ENCODE assay signal across 29 cellular contexts in genomic region chr1:14949270-14949835, GRCh38.
DNase-seq lines count a peak whose midpoint lies in the region; ATAC-seq and TF ChIP-seq lines count a peak whose summit lies in the region.
"Had no signal": no experiment of that assay in that cellular context is flagged by ENCODE, and none has a peak within 500 bp of the region (broad histone marks: within the 10 kb centered on the region; RNA-seq: fewer than 3 reads in every experiment).

No MANE protein-coding gene starts in this region.

- peaks cover 15% of the 10 kb centered on the region for H3K36me3 Mint-ChIP-seq in nephron progenitor cell (ENCODE audit: low read depth)
- H3K36me3 Mint-ChIP-seq: activated naive CD8-positive, alpha-beta T cell; CD4-positive, CD25-positive, alpha-beta regulatory T cell; naive B cell had no signal

- H3K36me3 ChIP-seq in tibial artery (no peaks in the 10 kb centered on the region), upper lobe of left lung (no peaks in the 10 kb centered on the region)
- H3K36me3 ChIP-seq: left ventricle myocardium inferior, ovary, vagina had no signal

- peak overlapping the region; percentile 72 to 87 for H3K27ac ChIP-seq in tibial artery
- H3K27ac ChIP-seq in upper lobe of left lung: peak overlapping the region in 2 of 4 donors; percentile 10 to 51
- H3K27ac ChIP-seq: left ventricle myocardium inferior, ovary had no signal

- peak overlapping the region; percentile 46 for H3K27ac Mint-ChIP-seq in nephron progenitor cell
- H3K27ac Mint-ChIP-seq: activated CD8-positive, alpha-beta T cell treated with anti-CD3 and anti-CD28 coated beads, Interleukin-2, amount 10 ng/mL, durations not matched to agents 7 days and 5 days; activated naive CD8-positive, alpha-beta T cell; naive B cell; T-helper 17 cell had no signal

- DNase-seq in NCI-H524 (lab: John Stamatoyannopoulos, UW) (peak; percentile 40 to 72), NCI-H524 treated with DMSO at 0.1 percent for 48 hours (lab: John Stamatoyannopoulos, UW) (no peak), cerebellum (ENCODE audit: low spot score) (peak; percentile 63), nephron progenitor cell (no peak), tibial artery (no peak), NOMO-1 treated with dmso at 0.1 percent for 144 hours (lab: John Stamatoyannopoulos, UW; ENCODE audit: unreplicated experiment) (no peak), upper lobe of left lung (no peak), SHP77 treated with DMSO at 0.1 percent for 48 hours (lab: John Stamatoyannopoulos, UW) (no peak)
- DNase-seq: activated CD8-positive, alpha-beta T cell treated with anti-CD3 and anti-CD28 coated beads, Interleukin-2, amount 10 ng/mL, durations not matched to agents 7 days and 5 days; activated effector memory CD4-positive, alpha-beta T cell treated with Interleukin-2 at 50 U/mL for 16 hours; activated T-cell treated with anti-CD3 and anti-CD28 coated beads for 4 hours; aorta; CD4-positive, CD25-positive, alpha-beta regulatory T cell; central memory CD4-positive, alpha-beta T cell; H9; KG1; left ventricle myocardium inferior; MM.1S; naive B cell; NCI-H1417; NCI-H2081; NCI-H446; ovary; retina; stimulated activated CD4-positive, alpha-beta T cell treated with anti-CD3 and anti-CD28 coated beads, Interleukin-2, amount 100 ng/mL, for 48 hours; T-helper 17 cell had no signal

- no peak overlapping the region for H3K4me3 Mint-ChIP-seq in nephron progenitor cell
- H3K4me3 Mint-ChIP-seq: activated CD8-positive, alpha-beta T cell treated with anti-CD3 and anti-CD28 coated beads, Interleukin-2, amount 10 ng/mL, durations not matched to agents 7 days and 5 days; activated naive CD8-positive, alpha-beta T cell; CD4-positive, CD25-positive, alpha-beta regulatory T cell; H9; naive B cell; T-helper 17 cell had no signal

- no peak for TF ChIP-seq POLR2A in upper lobe of left lung (IDR thresholded peaks at IDR 0.05)

- H3K27me3 Mint-ChIP-seq in nephron progenitor cell (ENCODE audit: low read depth, poor library complexity): no peaks in the 10 kb centered on the region
- H3K27me3 Mint-ChIP-seq: activated naive CD8-positive, alpha-beta T cell; CD4-positive, CD25-positive, alpha-beta regulatory T cell had no signal

- TF ChIP-seq CTCF in nephron progenitor cell (IDR thresholded peaks at IDR 0.05): no peak
- no peak for TF ChIP-seq CTCF in tibial artery (IDR thresholded peaks at IDR 0.05)
- no peak for TF ChIP-seq CTCF in upper lobe of left lung (IDR thresholded peaks at IDR 0.05)

- H3K4me1 ChIP-seq in tibial artery (peaks cover 6 to 81% (median 52%) of the 10 kb centered on the region in 4 donors), upper lobe of left lung (peaks cover 19 to 39% (median 33%) of the 10 kb centered on the region in 4 donors)

- intact Hi-C loops in tibial artery (cut with DNase I; ENCODE audit: low total_unique reads): no loop called here

- ATAC-seq in upper lobe of left lung (ENCODE audit: low FRiP score in 2 of 2): no peak
- ATAC-seq: activated CD8-positive, alpha-beta T cell treated with anti-CD3 and anti-CD28 coated beads, Interleukin-2, amount 10 ng/mL, durations not matched to agents 7 days and 5 days; SK-N-SH treated with all-trans-retinoic acid at 6 μM for 48 hours; T-helper 17 cell had no signal

- H3K9me3 ChIP-seq in tibial artery (peaks cover 0 to 3% (median 0%) of the 10 kb centered on the region in 3 donors), upper lobe of left lung (no peaks in the 10 kb centered on the region)
- H3K9me3 ChIP-seq: ovary, vagina had no signal

- no peak overlapping the region for H3K4me3 ChIP-seq in tibial artery
- H3K4me3 ChIP-seq in upper lobe of left lung: no peak overlapping the region
- H3K4me3 ChIP-seq: left ventricle myocardium inferior, ovary, vagina had no signal

- no peak for TF ChIP-seq EP300 in upper lobe of left lung (IDR thresholded peaks at IDR 0.05)

- peaks cover 15% of the 10 kb centered on the region for H3K9me3 Mint-ChIP-seq in nephron progenitor cell

- peaks cover 55% of the 10 kb centered on the region for H3K4me1 Mint-ChIP-seq in nephron progenitor cell
- H3K4me1 Mint-ChIP-seq: CD4-positive, CD25-positive, alpha-beta regulatory T cell; naive B cell; T-helper 17 cell had no signal

- 81 to 91% methylated on average over 5 to 6 of the region's 6 CpGs for WGBS in upper lobe of left lung, 2 donors

- no peaks in the 10 kb centered on the region for H3K27me3 ChIP-seq in tibial artery
- H3K27me3 ChIP-seq in upper lobe of left lung: no peaks in the 10 kb centered on the region
- H3K27me3 ChIP-seq: ovary, vagina had no signal

Comparison
In these comparisons a context has a peak if more than half of its experiments do, and no peak if none do; other contexts are left out.
1. DNase-seq: peak in NCI-H524 (2 of 2) and cerebellum (single experiment); none in NCI-H524 treated with DMSO at 0.1 percent for 48 hours (single experiment), nephron progenitor cell (single experiment), tibial artery (0 of 2), NOMO-1 treated with dmso at 0.1 percent for 144 hours (single experiment), upper lobe of left lung (0 of 2) and SHP77 treated with DMSO at 0.1 percent for 48 hours (single experiment).